8 cellular contexts compared by ENCODE assay signal in genomic region chr4:87058272-87059073, GRCh38.
DNase-seq lines count a peak whose midpoint lies in the region; ATAC-seq and TF ChIP-seq lines count a peak whose summit lies in the region.

No MANE protein-coding gene starts in this region.

- peak; percentile 78 for ATAC-seq in activated CD4-positive, CD25-positive, alpha-beta regulatory T cell treated with anti-CD3 and anti-CD28 coated beads, Interleukin-2, amount 50 U/mL, for 24 hours
- peak; percentile 65 for ATAC-seq in esophagus mucosa
- ATAC-seq in GM21786 (IDR thresholded peaks at IDR 0.05; ENCODE audit: unreplicated experiment), result no peak
- ATAC-seq in GM18873 (IDR thresholded peaks at IDR 0.05; ENCODE audit: low FRiP score, unreplicated experiment), result no peak

- H3K4me3 ChIP-seq in retinal pigment epithelial cell (ENCODE audit: low read length), result no peak overlapping the region

- DNase-seq in stimulated activated naive CD4-positive, alpha-beta T cell treated with Interleukin-2 at 50 U/mL for 16 hours (lab: John Stamatoyannopoulos, UW), result peak; percentile 78
- DNase-seq in stimulated activated naive CD4-positive, alpha-beta T cell (lab: John Stamatoyannopoulos, UW), result no peak
- no peak for DNase-seq in retinal pigment epithelial cell (ENCODE audit: low read depth)
- DNase-seq in NCI-H446 (lab: John Stamatoyannopoulos, UW), result no peak

- TF ChIP-seq CTCF in retinal pigment epithelial cell (conservative IDR thresholded peaks at IDR 0.05; ENCODE audit: low read depth, low read length), result peak; percentile 53

Comparison
In these comparisons a context has a peak if more than half of its experiments do, and no peak if none do; other contexts are left out.
1. ATAC-seq: peak in activated CD4-positive, CD25-positive, alpha-beta regulatory T cell treated with anti-CD3 and anti-CD28 coated beads, Interleukin-2, amount 50 U/mL, for 24 hours (2 of 2) and esophagus mucosa (single experiment); none in GM21786 (single experiment) and GM18873 (single experiment).